ENCODE assay signal across 1 cellular context in the genomic region with DNA sequence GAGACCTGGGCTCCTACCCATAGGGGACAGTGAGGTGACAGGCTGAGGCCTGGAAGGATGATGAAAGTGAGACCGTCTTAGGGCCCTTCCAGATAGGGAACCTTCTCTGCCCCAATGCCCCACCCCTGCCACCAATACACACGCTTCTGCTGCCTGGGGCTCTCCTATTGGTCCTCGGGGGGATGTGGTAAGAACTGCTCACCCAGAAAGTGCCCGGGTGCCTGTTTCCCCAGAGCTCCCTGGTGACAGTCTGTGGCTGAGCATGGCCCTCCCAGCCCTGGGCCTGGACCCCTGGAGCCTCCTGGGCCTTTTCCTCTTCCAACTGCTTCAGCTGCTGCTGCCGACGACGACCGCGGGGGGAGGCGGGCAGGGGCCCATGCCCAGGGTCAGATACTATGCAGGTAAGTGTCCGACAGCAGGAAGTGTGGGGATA.
TF ChIP-seq lines count a peak whose summit lies in the region.

No MANE protein-coding gene starts in this region.

TF ChIP-seq in GM23338, 12 proteins besides CTCF, POLR2A, EP300 and RAD21 (continued from another document):
- TF ChIP-seq ZNF462 (CRISPR knock-in tag; IDR thresholded peaks at IDR 0.05): no peak
